Comparison of ENCODE assay signal across 28 cellular contexts in the genomic region with DNA sequence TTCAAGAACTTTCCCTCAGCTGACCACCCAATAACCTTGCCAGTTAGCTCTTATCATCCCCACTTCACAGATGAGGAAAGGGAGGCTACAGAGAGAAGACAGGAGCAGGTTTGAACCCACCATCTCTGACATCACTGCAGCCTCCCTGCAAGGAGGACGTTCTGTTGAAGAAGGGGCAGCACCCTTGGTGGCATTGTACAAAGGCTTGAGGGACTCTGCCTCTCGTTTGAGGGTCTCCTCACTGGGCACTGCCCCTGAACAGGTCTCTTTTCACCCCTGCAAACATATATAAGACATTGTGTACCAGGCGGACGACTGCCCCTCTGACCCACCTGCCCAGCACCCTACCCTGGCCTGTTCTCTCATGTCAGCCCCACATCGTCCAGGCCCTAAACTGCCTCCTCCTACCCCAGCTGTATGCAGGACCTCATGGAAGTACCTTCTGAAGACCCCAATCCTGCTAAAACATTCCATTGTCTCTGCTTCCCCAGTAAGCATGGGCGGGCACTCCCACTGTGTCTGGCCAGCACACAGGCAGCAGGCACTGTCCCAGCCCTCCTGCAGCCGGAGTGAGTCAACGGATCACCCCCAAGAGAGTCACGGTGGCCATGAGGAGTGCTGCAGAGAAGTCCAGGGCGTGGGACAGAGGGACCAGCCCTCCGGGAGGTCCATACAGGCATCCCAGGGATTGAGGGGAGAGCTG. TPM values are rescaled to one million over a fixed set of nuclear protein-coding genes. Genes with fewer than 3 reads are reported as not detected.
DNase-seq lines count a peak whose midpoint lies in the region; ATAC-seq, FAIRE-seq and TF ChIP-seq lines count a peak whose summit lies in the region.
"Had no signal": no experiment of that assay in that cellular context is flagged by ENCODE, and none has a peak within 500 bp of the region (broad histone marks: within the 10 kb centered on the region; RNA-seq: fewer than 3 reads in every experiment).

No MANE protein-coding gene starts in this region.

- H4K20me1 ChIP-seq in endothelial cell of umbilical vein (replicated peaks; ENCODE audit: control insufficient read depth, extremely low read depth, insufficient read depth, low read length) = no peaks in the 10 kb centered on the region

- TF ChIP-seq CTCF in endothelial cell of umbilical vein (IDR thresholded peaks at IDR 0.05; ENCODE audit: extremely low read depth in 1 of 2, insufficient read depth in 1 of 2, low read depth in 1 of 2, low read length in 2 of 2) (no peak), upper lobe of left lung (IDR thresholded peaks at IDR 0.05) (no peak)

- no peaks in the 10 kb centered on the region for H3K36me3 Mint-ChIP-seq in activated naive CD8-positive, alpha-beta T cell treated with anti-CD3 and anti-CD28 coated beads, Interleukin-2, amount 10 ng/mL, durations not matched to agents 7 days and 5 days
- H3K36me3 Mint-ChIP-seq in activated naive CD8-positive, alpha-beta T cell treated with anti-CD3 and anti-CD28 coated beads, Interleukin-2, amount 50 U/mL, for 24 hours (ENCODE audit: low read depth) = no peaks in the 10 kb centered on the region
- H3K36me3 Mint-ChIP-seq: activated naive CD4-positive, alpha-beta T cell treated with anti-CD3 and anti-CD28 coated beads, Interleukin-2, amount 50 U/mL, for 24 hours had no signal

- H3K27me3 ChIP-seq in endothelial cell of umbilical vein (ENCODE audit: control insufficient read depth in 2 of 2, insufficient read depth in 2 of 2, low read length in 2 of 2) (no peaks in the 10 kb centered on the region), upper lobe of left lung (no peaks in the 10 kb centered on the region)
- H3K27me3 ChIP-seq: pancreas, sigmoid colon had no signal

- H3K9me3 Mint-ChIP-seq in activated naive CD8-positive, alpha-beta T cell treated with anti-CD3 and anti-CD28 coated beads, Interleukin-2, amount 10 ng/mL, durations not matched to agents 7 days and 5 days = no peaks in the 10 kb centered on the region
- H3K9me3 Mint-ChIP-seq in activated naive CD8-positive, alpha-beta T cell treated with anti-CD3 and anti-CD28 coated beads, Interleukin-2, amount 50 U/mL, for 24 hours = no peaks in the 10 kb centered on the region
- H3K9me3 Mint-ChIP-seq: activated naive CD4-positive, alpha-beta T cell treated with anti-CD3 and anti-CD28 coated beads, Interleukin-2, amount 50 U/mL, for 24 hours; effector memory CD8-positive, alpha-beta T cell; HFFc6 had no signal

- BruUV-seq in endothelial cell of umbilical vein (replicated peaks; lab: Mats Ljungman, UMichigan) = no TSS peak

- CTCF ChIA-PET in endothelial cell of umbilical vein (lab: Charles Lee) = interaction anchor here (0.8 to 1.4 kb wide), 5 partner anchors 9 to 146 kb away, joined by 3 to 8 read pairs (median 3); no protein-coding TSS in a partner anchor

- H2AFZ ChIP-seq in endothelial cell of umbilical vein (ENCODE audit: low read depth, low read length) = peak overlapping the region; percentile 64

- TF ChIP-seq EP300 in upper lobe of left lung (IDR thresholded peaks at IDR 0.05) = no peak

- peak overlapping the region; percentile 25 for H3K27ac Mint-ChIP-seq in activated naive CD8-positive, alpha-beta T cell treated with anti-CD3 and anti-CD28 coated beads, Interleukin-2, amount 10 ng/mL, durations not matched to agents 7 days and 5 days
- no peak overlapping the region for H3K27ac Mint-ChIP-seq in activated naive CD8-positive, alpha-beta T cell treated with anti-CD3 and anti-CD28 coated beads, Interleukin-2, amount 50 U/mL, for 24 hours
- H3K27ac Mint-ChIP-seq: activated naive CD4-positive, alpha-beta T cell treated with anti-CD3 and anti-CD28 coated beads, Interleukin-2, amount 50 U/mL, for 24 hours; effector memory CD8-positive, alpha-beta T cell; HFFc6 had no signal

- H3K9ac ChIP-seq in endothelial cell of umbilical vein (replicated peaks; ENCODE audit: extremely low read depth, insufficient read depth, low read length) = no peak overlapping the region

- WGBS in upper lobe of left lung, 2 donors = 72 to 74% methylated on average over 9 to 11 of the region's 11 CpGs

- H3K9me3 ChIP-seq in endothelial cell of umbilical vein (replicated peaks; ENCODE audit: control insufficient read depth, insufficient read depth, low read length) = no peaks in the 10 kb centered on the region
- H3K9me3 ChIP-seq in upper lobe of left lung = no peaks in the 10 kb centered on the region
- H3K9me3 ChIP-seq: Caco-2, pancreas, sigmoid colon had no signal

- no peak overlapping the region for H3K4me3 ChIP-seq in endothelial cell of umbilical vein (replicated peaks in 1 of 3; ENCODE audit: insufficient read depth in 1 of 3, low read depth in 1 of 3, low read length in 3 of 3)
- H3K4me3 ChIP-seq in upper lobe of left lung = no peak overlapping the region
- H3K4me3 ChIP-seq: pancreas, sigmoid colon had no signal

- H3K27me3 Mint-ChIP-seq in activated naive CD8-positive, alpha-beta T cell treated with anti-CD3 and anti-CD28 coated beads, Interleukin-2, amount 10 ng/mL, durations not matched to agents 7 days and 5 days = peaks cover 12% of the 10 kb centered on the region
- peaks cover 4% of the 10 kb centered on the region for H3K27me3 Mint-ChIP-seq in activated naive CD8-positive, alpha-beta T cell treated with anti-CD3 and anti-CD28 coated beads, Interleukin-2, amount 50 U/mL, for 24 hours
- H3K27me3 Mint-ChIP-seq: activated naive CD4-positive, alpha-beta T cell treated with anti-CD3 and anti-CD28 coated beads, Interleukin-2, amount 50 U/mL, for 24 hours had no signal

- no peak for TF ChIP-seq POLR2A in endothelial cell of umbilical vein (IDR thresholded peaks at IDR 0.05; ENCODE audit: low read depth, low read length)
- no peak for TF ChIP-seq POLR2A in upper lobe of left lung (IDR thresholded peaks at IDR 0.05)

- no peaks in the 10 kb centered on the region for H3K9me1 ChIP-seq in endothelial cell of umbilical vein (replicated peaks; ENCODE audit: control insufficient read depth, extremely low read depth, insufficient read depth, low read length)

- dilution Hi-C loops in endothelial cell of umbilical vein (cut with MboI; ENCODE audit: extremely low pct_ligation_motif_present, low sequenced_read_pairs) = no loop called here

- intact Hi-C loops in endothelial cell of umbilical vein (cut with micrococcal nuclease) = no loop called here

- FAIRE-seq in endothelial cell of umbilical vein (lab: Jason Lieb, UNC) = no peak
- FAIRE-seq: A204.1, pancreas, RCC 7860, urothelium cell line had no signal

- in situ Hi-C loops in ACHN (cut with HindIII; ENCODE audit: low pct_ligation_motif_present, low pct_unique_long_range_greater_than_20kb, low sequenced_read_pairs) = no loop called here

- no peaks in the 10 kb centered on the region for H3K4me1 Mint-ChIP-seq in activated naive CD8-positive, alpha-beta T cell treated with anti-CD3 and anti-CD28 coated beads, Interleukin-2, amount 10 ng/mL, durations not matched to agents 7 days and 5 days
- no peaks in the 10 kb centered on the region for H3K4me1 Mint-ChIP-seq in activated naive CD8-positive, alpha-beta T cell treated with anti-CD3 and anti-CD28 coated beads, Interleukin-2, amount 50 U/mL, for 24 hours
- H3K4me1 Mint-ChIP-seq: activated naive CD4-positive, alpha-beta T cell treated with anti-CD3 and anti-CD28 coated beads, Interleukin-2, amount 50 U/mL, for 24 hours had no signal

- no peak overlapping the region for H3K4me3 Mint-ChIP-seq in activated naive CD8-positive, alpha-beta T cell treated with anti-CD3 and anti-CD28 coated beads, Interleukin-2, amount 10 ng/mL, durations not matched to agents 7 days and 5 days
- H3K4me3 Mint-ChIP-seq in activated naive CD8-positive, alpha-beta T cell treated with anti-CD3 and anti-CD28 coated beads, Interleukin-2, amount 50 U/mL, for 24 hours = no peak overlapping the region
- H3K4me3 Mint-ChIP-seq: activated naive CD4-positive, alpha-beta T cell treated with anti-CD3 and anti-CD28 coated beads, Interleukin-2, amount 50 U/mL, for 24 hours; effector memory CD8-positive, alpha-beta T cell; HFFc6 had no signal

- no peak for ATAC-seq in activated naive CD8-positive, alpha-beta T cell treated with anti-CD3 and anti-CD28 coated beads, Interleukin-2, amount 10 ng/mL, durations not matched to agents 7 days and 5 days (ENCODE audit: low read depth)
- no peak for ATAC-seq in activated naive CD8-positive, alpha-beta T cell treated with anti-CD3 and anti-CD28 coated beads, Interleukin-2, amount 50 U/mL, for 24 hours
- ATAC-seq in upper lobe of left lung (ENCODE audit: low FRiP score in 2 of 2) = no peak
- ATAC-seq: effector memory CD8-positive, alpha-beta T cell had no signal

- H3K79me2 ChIP-seq in endothelial cell of umbilical vein (ENCODE audit: control insufficient read depth, insufficient read depth, low read length) = no peaks in the 10 kb centered on the region

- POLR2A ChIA-PET in activated naive CD8-positive, alpha-beta T cell treated with anti-CD3 and anti-CD28 coated beads, Interleukin-2, amount 10 ng/mL, durations not matched to agents 7 days and 5 days (lab: Charles Lee) = no interaction called here
- POLR2A ChIA-PET in endothelial cell of umbilical vein (lab: Charles Lee) = no interaction called here

- H3K27ac ChIP-seq in endothelial cell of umbilical vein (ENCODE audit: insufficient read depth, low read depth, low read length) = no peak overlapping the region
- peak overlapping the region; percentile 55 to 82 (median 75) for H3K27ac ChIP-seq in upper lobe of left lung
- H3K27ac ChIP-seq: pancreas, WERI-Rb-1 had no signal

- peaks cover 28% of the 10 kb centered on the region for H3K4me1 ChIP-seq in endothelial cell of umbilical vein (ENCODE audit: control insufficient read depth, extremely low read depth, insufficient read depth, low read length)
- peaks cover 9 to 13% (median 10%) of the 10 kb centered on the region in 4 donors for H3K4me1 ChIP-seq in upper lobe of left lung
- H3K4me1 ChIP-seq: pancreas, sigmoid colon had no signal

- H3K36me3 ChIP-seq in endothelial cell of umbilical vein (ENCODE audit: control insufficient read depth in 2 of 2, extremely low read depth in 1 of 2, insufficient read depth in 2 of 2, low read length in 2 of 2) (no peaks in the 10 kb centered on the region), upper lobe of left lung (no peaks in the 10 kb centered on the region)
- H3K36me3 ChIP-seq: pancreas, sigmoid colon, WERI-Rb-1 had no signal

- no peak overlapping the region for H3K4me2 ChIP-seq in endothelial cell of umbilical vein (ENCODE audit: insufficient read depth, low read length)

- no peak for DNase-seq in activated naive CD8-positive, alpha-beta T cell treated with anti-CD3 and anti-CD28 coated beads, Interleukin-2, amount 10 ng/mL, durations not matched to agents 7 days and 5 days
- no peak for DNase-seq in activated naive CD8-positive, alpha-beta T cell treated with anti-CD3 and anti-CD28 coated beads, Interleukin-2, amount 50 U/mL, for 24 hours
- DNase-seq in endothelial cell of umbilical vein (ENCODE audit: low read depth, low spot score) (peak; percentile 19), mesenteric fat pad (ENCODE audit: low spot score) (peak; percentile 64), upper lobe of left lung (no peak), NCI-H82 treated with DMSO at 0.1 percent for 48 hours (lab: John Stamatoyannopoulos, UW; ENCODE audit: unreplicated experiment) (no peak), ACHN (no peak), OCI-M2 (lab: John Stamatoyannopoulos, UW; ENCODE audit: unreplicated experiment) (no peak)
- DNase-seq: activated CD4-positive, alpha-beta T cell treated with anti-CD3 and anti-CD28 coated beads, Interleukin-2, amount 50 U/mL, for 4 hours; activated T-cell treated with anti-CD3 and anti-CD28 coated beads, Interleukin-2, amount 50 U/mL, for 48 hours; Caco-2; effector memory CD8-positive, alpha-beta T cell; EL; HFFc6; mammary epithelial cell; NCI-H1092 treated with DMSO at 0.1 percent for 48 hours; NCI-H2081; NCI-H446 treated with DMSO at 0.1 percent for 48 hours; NK-92 treated with Interleukin-12 subunit alpha and Interleukin-12 subunit beta, amount 100 ng/mL, for 24 hours; pancreas; sigmoid colon; stimulated activated naive CD4-positive, alpha-beta T cell treated with Interleukin-2 at 50 U/mL for 16 hours; T-helper 2 cell; WERI-Rb-1 had no signal

RNA-seq across cellular contexts. Expression of a gene that starts 36.3 kb away (rescaled TPM):
- total RNA-seq in activated naive CD8-positive, alpha-beta T cell treated with anti-CD3 and anti-CD28 coated beads, Interleukin-2, amount 10 ng/mL, durations not matched to agents 7 days and 5 days = not detected
- total RNA-seq in endothelial cell of umbilical vein (1.4 and 2.7 TPM in 2 replicates), mesenteric fat pad (40.1 TPM), upper lobe of left lung (100 to 1,000 TPM in 5 of 6 donors, 10 to 100 TPM in 1; 56.2 to 308 (median 133) TPM)
- 11.9 and 13.2 TPM in 2 replicates for polyA plus RNA-seq in endothelial cell of umbilical vein
- 8.3 TPM in 2 replicates for polyA plus RNA-seq in endothelial cell of umbilical vein (2011; cell fraction: cytosol; rRNA removed)
- polyA plus RNA-seq in endothelial cell of umbilical vein (2011; cell fraction: nucleus; rRNA removed) = 19.0 and 23.3 TPM in 2 replicates
- polyA plus RNA-seq in endothelial cell of umbilical vein (2012) = 5.6 and 6.8 TPM in 2 replicates
- 11.5 and 15.3 TPM in 2 replicates for polyA minus RNA-seq in endothelial cell of umbilical vein
- polyA minus RNA-seq in endothelial cell of umbilical vein (2011; cell fraction: cytosol; rRNA and poly(A)+ RNA removed) = not detected
- polyA minus RNA-seq in endothelial cell of umbilical vein (2011; cell fraction: nucleus; rRNA and poly(A)+ RNA removed) = 12.6 and 16.3 TPM in 2 replicates

Comparison
In these comparisons a context has a peak if more than half of its experiments do, and no peak if none do; other contexts are left out.
1. DNase-seq: peak in endothelial cell of umbilical vein (single experiment) and mesenteric fat pad (single experiment); none in activated naive CD8-positive, alpha-beta T cell treated with anti-CD3 and anti-CD28 coated beads, Interleukin-2, amount 10 ng/mL, durations not matched to agents 7 days and 5 days (single experiment), activated naive CD8-positive, alpha-beta T cell treated with anti-CD3 and anti-CD28 coated beads, Interleukin-2, amount 50 U/mL, for 24 hours (single experiment), upper lobe of left lung (0 of 2), NCI-H82 treated with DMSO at 0.1 percent for 48 hours (single experiment), ACHN (single experiment) and OCI-M2 (single experiment).
2. RNA of a gene that starts 36.3 kb away (total RNA-seq): 56.2 to 308 TPM in upper lobe of left lung and 40.1 TPM in mesenteric fat pad (single experiment); 1.4 to 2.7 TPM in endothelial cell of umbilical vein and not detected in activated naive CD8-positive, alpha-beta T cell treated with anti-CD3 and anti-CD28 coated beads, Interleukin-2, amount 10 ng/mL, durations not matched to agents 7 days and 5 days; every median in the first group is over 10 times any median in the second.